Comparison of ENCODE assay signal across 9 cellular contexts in genomic region chr7:124276005-124276606, GRCh38.
DNase-seq lines count a peak whose midpoint lies in the region; ATAC-seq and TF ChIP-seq lines count a peak whose summit lies in the region.
"Had no signal": no experiment of that assay in that cellular context is flagged by ENCODE, and none has a peak within 500 bp of the region (broad histone marks: within the 10 kb centered on the region; RNA-seq: fewer than 3 reads in every experiment).

No MANE protein-coding gene starts in this region.

- no peak overlapping the region for H3K18ac ChIP-seq in H9 (ENCODE audit: insufficient read length, low read depth, low read length)

- H3K4me3 Mint-ChIP-seq in H9 (no peak overlapping the region), neural crest cell (no peak overlapping the region)
- H3K4me3 Mint-ChIP-seq in CD8-positive, alpha-beta T cell: no peak overlapping the region
- H3K4me3 Mint-ChIP-seq: central memory CD8-positive, alpha-beta T cell had no signal

- H3K4me1 Mint-ChIP-seq in H9 (peaks cover 11 to 12% of the 10 kb centered on the region in 2 experiments), neural crest cell (peaks cover 11% of the 10 kb centered on the region)
- no peaks in the 10 kb centered on the region for H3K4me1 Mint-ChIP-seq in CD8-positive, alpha-beta T cell (ENCODE audit: low read depth)
- H3K4me1 Mint-ChIP-seq: central memory CD8-positive, alpha-beta T cell had no signal

- ATAC-seq in CD8-positive, alpha-beta T cell: no peak

- no peaks in the 10 kb centered on the region for H3K9me3 Mint-ChIP-seq in H9
- H3K9me3 Mint-ChIP-seq in neural crest cell: peaks cover 4% of the 10 kb centered on the region
- H3K9me3 Mint-ChIP-seq in CD8-positive, alpha-beta T cell: peaks cover 2% of the 10 kb centered on the region

- H3K27ac Mint-ChIP-seq in H9 (peak overlapping the region in 1 of 3 experiments; percentile 26; a peak in 2 of 7 replicates), neural crest cell (ENCODE audit: unreplicated experiment) (peak overlapping the region; percentile 65)
- H3K27ac Mint-ChIP-seq in CD8-positive, alpha-beta T cell: no peak overlapping the region

- H3K9ac ChIP-seq in H9 (ENCODE audit: extremely low read depth, insufficient read length, low read length): no peak overlapping the region

- H3K9me3 ChIP-seq in H9 (ENCODE audit: control insufficient read depth, low read depth, low read length): no peaks in the 10 kb centered on the region
- no peaks in the 10 kb centered on the region for H3K9me3 ChIP-seq in adrenal gland (replicated peaks in 1 of 3)
- no peaks in the 10 kb centered on the region for H3K9me3 ChIP-seq in CD8-positive, alpha-beta T cell (ENCODE audit: low read length)

- no peak overlapping the region for H3K23ac ChIP-seq in H9 (ENCODE audit: insufficient read length, low read depth, low read length)

- CTCF ChIA-PET in CD8-positive, alpha-beta T cell (lab: Charles Lee): no interaction called here

- intact Hi-C loops in adrenal gland (cut with DNase I): no loop called here
- intact Hi-C loops in CD8-positive, alpha-beta T cell (cut with DNase I, micrococcal nuclease): no loop called here

- no peak overlapping the region for H2BK15ac ChIP-seq in H9 (ENCODE audit: low read depth, low read length)

- no peak overlapping the region for H2BK5ac ChIP-seq in H9 (ENCODE audit: insufficient read length, low read length)

- H3K79me1 ChIP-seq in H9 (ENCODE audit: insufficient read depth, low read depth, low read length, poor library complexity, severe bottlenecking): no peaks in the 10 kb centered on the region

- H4K5ac ChIP-seq in H9 (ENCODE audit: insufficient read length, low read depth, low read length): no peak overlapping the region

- WGBS in H9 (ENCODE audit: extremely low coverage, insufficient read length, low lambda C conversion rate): no CpG with 5 or more reads among the region's 3 CpGs
- WGBS in adrenal gland, 4 donors: 71 to 80% (median 76%) methylated on average over 3 of the region's 3 CpGs

- H2AK5ac ChIP-seq in H9 (ENCODE audit: insufficient read length, low read length): no peak overlapping the region

- H3K27me3 Mint-ChIP-seq in H9 (ENCODE audit: low read depth) (no peaks in the 10 kb centered on the region), neural crest cell (ENCODE audit: low read depth) (no peaks in the 10 kb centered on the region)
- no peaks in the 10 kb centered on the region for H3K27me3 Mint-ChIP-seq in CD8-positive, alpha-beta T cell (ENCODE audit: low read depth)
- H3K27me3 Mint-ChIP-seq: central memory CD8-positive, alpha-beta T cell had no signal

- H3K36me3 Mint-ChIP-seq in H9 (ENCODE audit: insufficient read depth in 1 of 3, low read depth in 3 of 3): peaks cover 0 to 1% (median 0%) of the 10 kb centered on the region in 3 experiments; a peak in 2 of 7 replicates
- no peaks in the 10 kb centered on the region for H3K36me3 Mint-ChIP-seq in neural crest cell (ENCODE audit: low read depth)
- H3K36me3 Mint-ChIP-seq in CD8-positive, alpha-beta T cell: no peaks in the 10 kb centered on the region

- TF ChIP-seq CTCF in H9 (conservative IDR thresholded peaks at IDR 0.05) (peak; percentile 79), adrenal gland (IDR thresholded peaks at IDR 0.05) (peak in 4 of 6 experiments; percentile 13 to 35 (median 24)), neural crest cell (conservative IDR thresholded peaks at IDR 0.05) (peak; percentile 65)
- no peak for TF ChIP-seq CTCF in CD8-positive, alpha-beta T cell (IDR thresholded peaks at IDR 0.05)

- no peak overlapping the region for H2BK12ac ChIP-seq in H9 (ENCODE audit: insufficient read length, low read depth, low read length)

- H2BK20ac ChIP-seq in H9 (ENCODE audit: low read depth, low read length, poor library complexity, severe bottlenecking): no peak overlapping the region

- H3K27me3 ChIP-seq in H9 (ENCODE audit: insufficient read depth, low read length) (no peaks in the 10 kb centered on the region), adrenal gland (no peaks in the 10 kb centered on the region)
- H3K27me3 ChIP-seq in CD8-positive, alpha-beta T cell (ENCODE audit: insufficient read depth, low read length): no peaks in the 10 kb centered on the region

- no peaks in the 10 kb centered on the region for H3K23me2 ChIP-seq in H9 (ENCODE audit: insufficient read length, low read depth, low read length, poor library complexity, severe bottlenecking)

- TF ChIP-seq POLR2A in adrenal gland (IDR thresholded peaks at IDR 0.05): no peak

- H3K27ac ChIP-seq in H9 (ENCODE audit: insufficient read length, low read depth, low read length) (no peak overlapping the region), adrenal gland (no peak overlapping the region)
- no peak overlapping the region for H3K27ac ChIP-seq in CD8-positive, alpha-beta T cell (ENCODE audit: low read depth, low read length)

- no peak overlapping the region for H4K91ac ChIP-seq in H9 (ENCODE audit: insufficient read length, low read depth, low read length)

- no peaks in the 10 kb centered on the region for H3K4me1 ChIP-seq in H9 (ENCODE audit: insufficient read depth, low read length)
- no peaks in the 10 kb centered on the region for H3K4me1 ChIP-seq in adrenal gland (replicated peaks in 1 of 2)
- no peaks in the 10 kb centered on the region for H3K4me1 ChIP-seq in CD8-positive, alpha-beta T cell (ENCODE audit: insufficient read depth, low read length)

- H3K79me2 ChIP-seq in H9 (ENCODE audit: insufficient read depth, low read length): no peaks in the 10 kb centered on the region

- H2AFZ ChIP-seq in H9 (ENCODE audit: low read length): no peak overlapping the region

- no peak overlapping the region for H3K56ac ChIP-seq in H9 (ENCODE audit: insufficient read length, low read depth, low read length)

- peak; percentile 33 for DNase-seq in activated CD4-positive, alpha-beta T cell treated with anti-CD3 and anti-CD28 coated beads for 48 hours
- DNase-seq in activated CD4-positive, alpha-beta T cell treated with anti-CD3 and anti-CD28 coated beads, Interleukin-2, amount 50 U/mL, for 4 hours: no peak
- DNase-seq in H9 (peak; percentile 68), Kasumi-1 (lab: John Stamatoyannopoulos, UW) (peak; percentile 21 to 26), adrenal gland (peak in 3 of 7 donors; percentile 5 to 21 (median 8)), neural crest cell (ENCODE audit: low read depth, low spot score) (peak; percentile 39), NCI-H2107 treated with DMSO at 0.1 percent for 48 hours (lab: John Stamatoyannopoulos, UW; ENCODE audit: unreplicated experiment) (no peak)
- DNase-seq in CD8-positive, alpha-beta T cell: no peak

- H3K4ac ChIP-seq in H9 (ENCODE audit: low read depth, low read length): no peak overlapping the region

- H4K8ac ChIP-seq in H9 (replicated peaks; ENCODE audit: insufficient read length, low read depth, low read length): no peak overlapping the region

- no peaks in the 10 kb centered on the region for H4K20me1 ChIP-seq in H9 (ENCODE audit: control insufficient read depth, insufficient read depth, insufficient read length)

- no peak overlapping the region for H3K4me3 ChIP-seq in adrenal gland
- no peak overlapping the region for H3K4me3 ChIP-seq in CD8-positive, alpha-beta T cell (ENCODE audit: low read depth, low read length)

- no peaks in the 10 kb centered on the region for H3K36me3 ChIP-seq in adrenal gland (replicated peaks in 1 of 2)
- H3K36me3 ChIP-seq in CD8-positive, alpha-beta T cell (ENCODE audit: insufficient read depth, low read length): no peaks in the 10 kb centered on the region

- no peak overlapping the region for H3T11ph ChIP-seq in H9 (ENCODE audit: low read length)

- H3K14ac ChIP-seq in H9 (ENCODE audit: insufficient read depth, low read length): no peak overlapping the region

- no peak overlapping the region for H2BK120ac ChIP-seq in H9 (ENCODE audit: low read depth, low read length, poor library complexity, severe bottlenecking)

- no peak overlapping the region for H3K4me2 ChIP-seq in H9 (ENCODE audit: insufficient read depth, insufficient read length, low read length)

- POLR2A ChIA-PET in CD8-positive, alpha-beta T cell (lab: Charles Lee): no interaction called here

Comparison
In these comparisons a context has a peak if more than half of its experiments do, and no peak if none do; other contexts are left out.
1. DNase-seq: peak in activated CD4-positive, alpha-beta T cell treated with anti-CD3 and anti-CD28 coated beads for 48 hours (single experiment), H9 (single experiment), Kasumi-1 (2 of 2) and neural crest cell (single experiment); none in activated CD4-positive, alpha-beta T cell treated with anti-CD3 and anti-CD28 coated beads, Interleukin-2, amount 50 U/mL, for 4 hours (0 of 2), NCI-H2107 treated with DMSO at 0.1 percent for 48 hours (single experiment) and CD8-positive, alpha-beta T cell (0 of 7).